In genomic region chr2:152440460-152440859, GRCh38 we compare ENCODE assay signal across 19 cellular contexts.
DNase-seq lines count a peak whose midpoint lies in the region; ATAC-seq and TF ChIP-seq lines count a peak whose summit lies in the region.
"Had no signal": no experiment of that assay in that cellular context is flagged by ENCODE, and none has a peak within 500 bp of the region (broad histone marks: within the 10 kb centered on the region; RNA-seq: fewer than 3 reads in every experiment).

No MANE protein-coding gene starts in this region.

- intact Hi-C loops in mammary epithelial cell (cut with micrococcal nuclease) = loop anchor here (10.0 kb wide), 1 partner anchor 184 kb away; no protein-coding TSS in a partner anchor
- intact Hi-C loops in ascending aorta (cut with DNase I) = no loop called here

- peak overlapping the region; percentile 9 for H3K9ac ChIP-seq in mammary epithelial cell (ENCODE audit: insufficient read depth, low read length)

- H3K4me2 ChIP-seq in mammary epithelial cell (ENCODE audit: insufficient read depth, low read depth, low read length) (peak overlapping the region; percentile 82), hepatocyte (no peak overlapping the region)

- H3K9me3 ChIP-seq in mammary epithelial cell (replicated peaks; ENCODE audit: insufficient read depth, low read length) = no peaks in the 10 kb centered on the region
- no peaks in the 10 kb centered on the region for H3K9me3 ChIP-seq in hepatocyte (ENCODE audit: low read depth)
- H3K9me3 ChIP-seq in ascending aorta = no peaks in the 10 kb centered on the region
- H3K9me3 ChIP-seq: SJCRH30 had no signal

- H3K27me3 ChIP-seq in mammary epithelial cell (ENCODE audit: insufficient read depth, low read length) (no peaks in the 10 kb centered on the region), hepatocyte (no peaks in the 10 kb centered on the region), ascending aorta (no peaks in the 10 kb centered on the region)
- H3K27me3 ChIP-seq: SJCRH30 had no signal

- no peaks in the 10 kb centered on the region for H3K9me2 ChIP-seq in hepatocyte (replicated peaks; ENCODE audit: insufficient read depth)

- no peak for ATAC-seq in GM21423 (IDR thresholded peaks at IDR 0.05; ENCODE audit: unreplicated experiment)
- ATAC-seq: HCT116, PC-3 had no signal

- no peak overlapping the region for H2AFZ ChIP-seq in mammary epithelial cell (ENCODE audit: low read depth, low read length)
- H2AFZ ChIP-seq in hepatocyte = no peak overlapping the region

- TF ChIP-seq CTCF in mammary epithelial cell (conservative IDR thresholded peaks at IDR 0.05 in 1 of 2, IDR thresholded peaks at IDR 0.05 in 1 of 2; ENCODE audit: extremely low read depth in 1 of 2, insufficient read depth in 1 of 2, low read depth in 1 of 2, low read length in 2 of 2) (no peak), hepatocyte (IDR thresholded peaks at IDR 0.05; ENCODE audit: poor library complexity) (no peak), ascending aorta (IDR thresholded peaks at IDR 0.05) (no peak)

- H3K4me3 ChIP-seq in mammary epithelial cell (replicated peaks in 1 of 3; ENCODE audit: insufficient read depth in 1 of 3, low read depth in 2 of 3, low read length in 3 of 3) (peak overlapping the region in 1 of 3 experiments; percentile 8), hepatocyte (no peak overlapping the region), ascending aorta (no peak overlapping the region)
- H3K4me3 ChIP-seq: SJCRH30 had no signal

- WGBS in mammary epithelial cell (ENCODE audit: low coverage, missing lambda C conversion rate) = 7% methylated on average over 3 of the region's 3 CpGs
- 80% methylated on average over 3 of the region's 3 CpGs for WGBS in hepatocyte (ENCODE audit: low lambda C conversion rate, missing lambda C conversion rate)

- dilution Hi-C loops in mammary epithelial cell (cut with HindIII; ENCODE audit: low sequenced_read_pairs) = no loop called here

- H3K79me2 ChIP-seq in mammary epithelial cell (ENCODE audit: insufficient read depth, low read length) = peaks cover 96% of the 10 kb centered on the region
- H3K79me2 ChIP-seq in hepatocyte = peaks cover 99% of the 10 kb centered on the region

- in situ Hi-C loops in KBM-7 (cut with MboI; ENCODE audit: low pct_unique_long_range_greater_than_20kb, low sequenced_read_pairs) (no loop called here), mammary epithelial cell (cut with MboI; ENCODE audit: low sequenced_read_pairs in 2 of 2) (no loop called here)

- CTCF ChIA-PET in mammary epithelial cell (lab: Charles Lee; ENCODE audit: low non-redundant PET) = no interaction called here

- DNase-seq in KBM-7 (peak; percentile 16), mammary epithelial cell (peak; percentile 82), hepatocyte (ENCODE audit: low spot score) (no peak), ascending aorta (ENCODE audit: low spot score in 2 of 2) (no peak), superior temporal gyrus (ENCODE audit: extremely low spot score) (no peak)
- DNase-seq: AML-193, DND-41, GOT3, NCI-H1105, NCI-H1694, NCI-H2081 treated with DMSO at 0.1 percent for 48 hours, NCI-H510A, NCI-H82, PC-3, RPMI8226, SJCRH30 had no signal

- H4K20me1 ChIP-seq in mammary epithelial cell (ENCODE audit: insufficient read depth, low read length) = no peaks in the 10 kb centered on the region
- no peaks in the 10 kb centered on the region for H4K20me1 ChIP-seq in hepatocyte (ENCODE audit: insufficient read depth, poor library complexity, severe bottlenecking)

- BruUV-seq in mammary epithelial cell (replicated peaks; lab: Mats Ljungman, UMichigan) = no TSS peak

- H3K27ac ChIP-seq in mammary epithelial cell (ENCODE audit: insufficient read depth, low read depth, low read length) (peak overlapping the region; percentile 61), hepatocyte (peak overlapping the region; percentile 13), temporal lobe (ENCODE audit: low read depth, low read length) (peak overlapping the region; percentile 10), ascending aorta (no peak overlapping the region)
- H3K27ac ChIP-seq: SJCRH30 had no signal

- H3K36me3 ChIP-seq in mammary epithelial cell (ENCODE audit: insufficient read depth, low read length) (no peaks in the 10 kb centered on the region), hepatocyte (replicated peaks; ENCODE audit: insufficient read depth, low read depth) (no peaks in the 10 kb centered on the region), ascending aorta (no peaks in the 10 kb centered on the region)
- H3K36me3 ChIP-seq: SJCRH30 had no signal

- H3K4me1 ChIP-seq in mammary epithelial cell (ENCODE audit: insufficient read depth, low read length) (peaks cover 24% of the 10 kb centered on the region), hepatocyte (ENCODE audit: insufficient read depth) (peaks cover 13% of the 10 kb centered on the region), ascending aorta (peaks cover 0 to 5% of the 10 kb centered on the region in 2 donors)

Comparison
In these comparisons a context has a peak if more than half of its experiments do, and no peak if none do; other contexts are left out.
1. DNase-seq: peak in KBM-7 (single experiment) and mammary epithelial cell (single experiment); none in hepatocyte (single experiment), ascending aorta (0 of 2) and superior temporal gyrus (single experiment).
2. H3K27ac ChIP-seq: peak in mammary epithelial cell (single experiment), hepatocyte (single experiment) and temporal lobe (single experiment); none in ascending aorta (0 of 2).